Comparison of ENCODE assay signal across 14 cellular contexts in the genomic region with DNA sequence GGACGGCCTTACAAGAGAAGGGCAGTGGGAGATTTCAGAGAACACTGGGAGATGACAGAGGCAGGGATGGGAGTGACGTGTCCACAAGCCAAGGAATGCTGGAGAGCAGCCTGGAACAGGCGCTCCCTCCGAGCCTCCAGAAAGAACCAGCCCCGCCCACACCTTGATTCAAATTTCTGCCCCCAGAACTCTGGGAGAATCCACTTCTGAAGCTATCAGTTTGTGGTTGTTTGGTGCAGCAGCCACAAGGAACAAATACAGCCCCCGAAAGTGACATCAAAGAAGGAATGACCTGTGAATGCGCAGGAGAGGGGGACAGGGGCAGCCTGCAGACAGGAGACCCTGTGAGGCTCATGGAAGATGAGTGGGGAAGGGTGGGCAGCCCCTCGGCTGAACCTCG.
"Had no signal": no experiment of that assay in that cellular context is flagged by ENCODE, and none has a peak within 500 bp of the region (broad histone marks: within the 10 kb centered on the region; RNA-seq: fewer than 3 reads in every experiment).

No MANE protein-coding gene starts in this region.

- DNase-seq: activated CD4-positive, alpha-beta memory T cell treated with anti-CD3 and anti-CD28 coated beads, Interleukin-2, amount 10 ng/mL, durations not matched to agents 7 days and 5 days; activated CD4-positive, alpha-beta T cell treated with anti-CD3 and anti-CD28 coated beads for 36 hours; activated naive CD4-positive, alpha-beta T cell treated with Interleukin-2 at 50 U/mL for 16 hours; erythroblast; left ventricle myocardium inferior; stimulated activated CD4-positive, alpha-beta T cell treated with anti-CD3 and anti-CD28 coated beads, Interleukin-2, amount 100 ng/mL, for 24 hours; T-helper 17 cell; WERI-Rb-1 had no signal

- H3K36me3 Mint-ChIP-seq: memory B cell had no signal

- H3K4me3 Mint-ChIP-seq: activated CD4-positive, alpha-beta memory T cell treated with anti-CD3 and anti-CD28 coated beads, Interleukin-2, amount 10 ng/mL, durations not matched to agents 7 days and 5 days; activated CD4-positive, alpha-beta T cell treated with anti-CD3 and anti-CD28 coated beads for 36 hours; memory B cell; nephron; T-helper 17 cell had no signal

- H3K4me3 ChIP-seq: left ventricle myocardium inferior, prostate gland had no signal

- H3K27ac Mint-ChIP-seq: activated CD4-positive, alpha-beta memory T cell treated with anti-CD3 and anti-CD28 coated beads, Interleukin-2, amount 10 ng/mL, durations not matched to agents 7 days and 5 days; activated CD4-positive, alpha-beta T cell treated with anti-CD3 and anti-CD28 coated beads for 36 hours; memory B cell; T-helper 17 cell had no signal

- H3K4me1 ChIP-seq: left ventricle myocardium inferior, prostate gland had no signal

- H3K27ac ChIP-seq: left ventricle myocardium inferior, prostate gland, WERI-Rb-1 had no signal

- ATAC-seq: activated CD4-positive, alpha-beta T cell treated with anti-CD3 and anti-CD28 coated beads for 36 hours; right cardiac atrium; T-helper 17 cell had no signal

- H3K4me1 Mint-ChIP-seq: activated CD4-positive, alpha-beta memory T cell treated with anti-CD3 and anti-CD28 coated beads, Interleukin-2, amount 10 ng/mL, durations not matched to agents 7 days and 5 days; activated CD4-positive, alpha-beta T cell treated with anti-CD3 and anti-CD28 coated beads for 36 hours; memory B cell; T-helper 17 cell had no signal

- H3K27me3 Mint-ChIP-seq: activated CD4-positive, alpha-beta memory T cell treated with anti-CD3 and anti-CD28 coated beads, Interleukin-2, amount 10 ng/mL, durations not matched to agents 7 days and 5 days had no signal

- H3K9me3 ChIP-seq: prostate gland had no signal

- FAIRE-seq: bronchial epithelial cell, keratinocyte had no signal

- H3K36me3 ChIP-seq: left ventricle myocardium inferior, prostate gland, WERI-Rb-1 had no signal
